ENCODE assay signal across 15 cellular contexts in the genomic region with DNA sequence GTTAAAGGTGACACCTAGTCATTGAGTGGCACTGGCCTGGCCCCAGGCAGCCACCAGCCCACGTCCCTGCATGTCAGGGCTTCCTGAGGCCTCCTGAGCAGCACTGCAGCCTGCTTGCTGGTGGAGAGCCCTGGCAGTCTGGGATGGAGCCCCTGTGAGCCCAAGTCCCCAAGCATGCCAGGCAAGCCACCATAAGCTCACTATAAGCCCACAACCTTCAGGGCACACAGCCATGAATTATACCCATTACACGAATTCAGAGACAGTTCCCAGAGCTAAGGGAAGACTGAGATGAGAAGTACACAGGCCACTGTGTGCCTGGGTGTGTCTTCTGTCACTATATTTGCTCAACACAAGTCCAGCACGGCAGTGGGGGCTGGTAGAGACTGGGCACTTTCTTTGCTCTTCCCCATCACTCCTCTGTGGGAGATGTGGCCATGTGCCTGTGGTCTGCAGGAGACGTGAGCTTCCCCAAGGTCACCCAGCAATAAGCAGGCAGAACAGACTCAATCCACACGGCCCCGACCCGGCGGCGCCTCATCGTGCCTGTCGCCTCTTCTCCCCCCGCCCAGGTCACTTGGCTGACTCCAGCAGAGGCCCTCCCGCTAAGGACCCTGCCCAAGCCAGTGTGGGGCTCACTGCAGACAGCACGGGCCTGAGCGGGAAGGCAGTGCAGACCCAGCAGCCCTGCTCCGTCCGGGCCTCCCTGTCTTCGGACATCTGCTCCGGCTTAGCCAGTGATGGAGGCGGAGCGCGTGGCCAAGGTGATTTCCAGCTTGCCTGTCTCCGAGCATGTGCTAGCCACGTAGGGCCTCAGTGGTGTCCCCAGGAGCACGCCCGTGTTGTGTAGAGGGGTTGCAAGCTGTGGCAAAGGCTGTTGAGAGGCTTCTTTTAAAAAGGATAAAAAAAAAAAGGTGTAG.
DNase-seq lines count a peak whose midpoint lies in the region; ATAC-seq and TF ChIP-seq lines count a peak whose summit lies in the region.
"Had no signal": no experiment of that assay in that cellular context is flagged by ENCODE, and none has a peak within 500 bp of the region (broad histone marks: within the 10 kb centered on the region; RNA-seq: fewer than 3 reads in every experiment).

No MANE protein-coding gene starts in this region.

- H4K20me1 ChIP-seq in DOHH2 (ENCODE audit: control insufficient read depth, insufficient read depth, low read depth, low read length), result no peaks in the 10 kb centered on the region
- peaks cover 2% of the 10 kb centered on the region for H4K20me1 ChIP-seq in H9 (ENCODE audit: control insufficient read depth, insufficient read depth, insufficient read length)

- H3K4me3 ChIP-seq in DOHH2 (ENCODE audit: low read length) (no peak overlapping the region), endodermal cell (ENCODE audit: low read length) (no peak overlapping the region)
- H3K4me3 ChIP-seq: lung had no signal

- H2AK5ac ChIP-seq in H9 (ENCODE audit: insufficient read length, low read length), result no peak overlapping the region

- H3K14ac ChIP-seq in H9 (ENCODE audit: insufficient read depth, low read length), result no peak overlapping the region

- ATAC-seq in HG02973 (IDR thresholded peaks at IDR 0.05; ENCODE audit: unreplicated experiment) (no peak), HG03469 (IDR thresholded peaks at IDR 0.05; ENCODE audit: unreplicated experiment) (no peak)
- ATAC-seq: natural killer cell, T-cell had no signal

- TF ChIP-seq CTCF in DOHH2 (IDR thresholded peaks at IDR 0.05; ENCODE audit: low read depth, low read length, poor library complexity, severe bottlenecking), result no peak
- no peak for TF ChIP-seq CTCF in H9 (conservative IDR thresholded peaks at IDR 0.05)
- no peak for TF ChIP-seq CTCF in endodermal cell (conservative IDR thresholded peaks at IDR 0.05)
- TF ChIP-seq CTCF in progenitor cell of endocrine pancreas (IDR thresholded peaks at IDR 0.05; ENCODE audit: unreplicated experiment), result no peak

- H3K27ac ChIP-seq in DOHH2 (ENCODE audit: low read depth, low read length) (peak overlapping the region; percentile 99), H9 (ENCODE audit: insufficient read length, low read depth, low read length) (no peak overlapping the region), endodermal cell (ENCODE audit: low read depth, low read length) (no peak overlapping the region)
- H3K27ac ChIP-seq: C4-2B had no signal

- no peak overlapping the region for H3K18ac ChIP-seq in H9 (ENCODE audit: insufficient read length, low read depth, low read length)

- H3K27me3 ChIP-seq in DOHH2 (ENCODE audit: control insufficient read depth, low read length) (no peaks in the 10 kb centered on the region), H9 (ENCODE audit: insufficient read depth, low read length) (no peaks in the 10 kb centered on the region), endodermal cell (ENCODE audit: control insufficient read depth, insufficient read depth, low read length, poor library complexity, severe bottlenecking) (no peaks in the 10 kb centered on the region)

- H3K79me2 ChIP-seq in DOHH2 (ENCODE audit: control insufficient read depth, low read length), result peaks cover 5% of the 10 kb centered on the region; the same call in 1 of the 2 replicates
- no peaks in the 10 kb centered on the region for H3K79me2 ChIP-seq in H9 (ENCODE audit: insufficient read depth, low read length)

- H3K9ac ChIP-seq in H9 (ENCODE audit: extremely low read depth, insufficient read length, low read length), result no peak overlapping the region
- H3K9ac ChIP-seq in endodermal cell (ENCODE audit: extremely low read depth, low read length, poor library complexity, severe bottlenecking), result no peak overlapping the region

- H4K91ac ChIP-seq in H9 (ENCODE audit: insufficient read length, low read depth, low read length), result no peak overlapping the region

- peaks cover 27% of the 10 kb centered on the region for H3F3A ChIP-seq in DOHH2 (ENCODE audit: control insufficient read depth, insufficient read depth)

- H3K27me3 Mint-ChIP-seq in H9 (ENCODE audit: low read depth) (no peaks in the 10 kb centered on the region), endodermal cell (ENCODE audit: insufficient read depth) (no peaks in the 10 kb centered on the region), progenitor cell of endocrine pancreas (no peaks in the 10 kb centered on the region)

- H2BK12ac ChIP-seq in H9 (ENCODE audit: insufficient read length, low read depth, low read length), result no peak overlapping the region

- no peak overlapping the region for H3K56ac ChIP-seq in H9 (ENCODE audit: insufficient read length, low read depth, low read length)

- peak overlapping the region; percentile 68 for H3K4me2 ChIP-seq in DOHH2 (ENCODE audit: low read length)
- no peak overlapping the region for H3K4me2 ChIP-seq in H9 (ENCODE audit: insufficient read depth, insufficient read length, low read length)

- no peak overlapping the region for H2BK120ac ChIP-seq in H9 (ENCODE audit: low read depth, low read length, poor library complexity, severe bottlenecking)

- H3K9me3 ChIP-seq in DOHH2 (ENCODE audit: control insufficient read depth, insufficient read depth, low read length), result no peaks in the 10 kb centered on the region
- H3K9me3 ChIP-seq in H9 (ENCODE audit: control insufficient read depth, low read depth, low read length), result no peaks in the 10 kb centered on the region
- no peaks in the 10 kb centered on the region for H3K9me3 ChIP-seq in endodermal cell (ENCODE audit: control insufficient read depth, low read length)

- DNase-seq in H9 (peak; percentile 24), endodermal cell (peak; percentile 46), progenitor cell of endocrine pancreas (ENCODE audit: low spot score, unreplicated experiment) (no peak), KG1 (lab: John Stamatoyannopoulos, UW) (no peak)
- DNase-seq: activated B cell treated with CpG ODN at 0.5 μM for 24 hours; activated naive CD4-positive, alpha-beta T cell treated with Interleukin-2 at 50 U/mL for 16 hours; effector CD4-positive, alpha-beta T cell; natural killer cell; NCI-H187 had no signal

- no CpG with 5 or more reads among the region's 26 CpGs for WGBS in H9 (ENCODE audit: extremely low coverage, insufficient read length, low lambda C conversion rate)
- 94% methylated on average over 20 to 26 of the region's 26 CpGs for WGBS in endodermal cell (ENCODE audit: insufficient coverage in 1 of 2, insufficient read length in 1 of 2), 2 experiments

- no peak overlapping the region for H3T11ph ChIP-seq in H9 (ENCODE audit: low read length)

- H3K23ac ChIP-seq in H9 (ENCODE audit: insufficient read length, low read depth, low read length), result no peak overlapping the region

- peaks cover 0 to 8% (median 7%) of the 10 kb centered on the region in 3 experiments; a peak in 5 of 7 replicates for H3K36me3 Mint-ChIP-seq in H9 (ENCODE audit: insufficient read depth in 1 of 3, low read depth in 3 of 3)
- H3K36me3 Mint-ChIP-seq in endodermal cell (ENCODE audit: low read depth), result no peaks in the 10 kb centered on the region
- peaks cover 10% of the 10 kb centered on the region for H3K36me3 Mint-ChIP-seq in progenitor cell of endocrine pancreas (ENCODE audit: insufficient read depth)
- H3K36me3 Mint-ChIP-seq: natural killer cell, T-cell had no signal

- H3K4me3 Mint-ChIP-seq in H9 (no peak overlapping the region), endodermal cell (no peak overlapping the region), progenitor cell of endocrine pancreas (ENCODE audit: low read depth) (no peak overlapping the region)
- H3K4me3 Mint-ChIP-seq: activated B cell treated with CpG ODN at 0.5 μM for 24 hours, natural killer cell, T-cell had no signal

- H3K9me2 ChIP-seq in DOHH2 (replicated peaks; ENCODE audit: control insufficient read depth, low read length), result no peaks in the 10 kb centered on the region

- H3K27ac Mint-ChIP-seq in H9 (peak overlapping the region in 1 of 3 experiments; percentile 64; a peak in 3 of 7 replicates), endodermal cell (no peak overlapping the region), progenitor cell of endocrine pancreas (peak overlapping the region; percentile 56)
- H3K27ac Mint-ChIP-seq: activated B cell treated with CpG ODN at 0.5 μM for 24 hours, natural killer cell had no signal

- H3K9me3 Mint-ChIP-seq in H9, result no peaks in the 10 kb centered on the region
- H3K9me3 Mint-ChIP-seq in endodermal cell, result no peaks in the 10 kb centered on the region
- no peaks in the 10 kb centered on the region for H3K9me3 Mint-ChIP-seq in progenitor cell of endocrine pancreas (ENCODE audit: low read depth)
- H3K9me3 Mint-ChIP-seq: activated B cell treated with CpG ODN at 0.5 μM for 24 hours, natural killer cell, T-cell had no signal

- no peaks in the 10 kb centered on the region for H3K79me1 ChIP-seq in H9 (ENCODE audit: insufficient read depth, low read depth, low read length, poor library complexity, severe bottlenecking)

- H3K4me1 Mint-ChIP-seq in H9 (peaks cover 3 to 15% of the 10 kb centered on the region in 2 experiments; a peak in 3 of 4 replicates), endodermal cell (peaks cover 1% of the 10 kb centered on the region), progenitor cell of endocrine pancreas (ENCODE audit: low read depth) (no peaks in the 10 kb centered on the region)

- no peak overlapping the region for H2BK5ac ChIP-seq in H9 (ENCODE audit: insufficient read length, low read length)

- no peak overlapping the region for H2AFZ ChIP-seq in H9 (ENCODE audit: low read length)

- no peak overlapping the region for H3K4ac ChIP-seq in H9 (ENCODE audit: low read depth, low read length)

- no peak overlapping the region for H4K8ac ChIP-seq in H9 (replicated peaks; ENCODE audit: insufficient read length, low read depth, low read length)

- no peaks in the 10 kb centered on the region for H3K23me2 ChIP-seq in H9 (ENCODE audit: insufficient read length, low read depth, low read length, poor library complexity, severe bottlenecking)

- H4K5ac ChIP-seq in H9 (ENCODE audit: insufficient read length, low read depth, low read length), result no peak overlapping the region

- H3K36me3 ChIP-seq in DOHH2 (ENCODE audit: control insufficient read depth, low read length) (peaks cover 46% of the 10 kb centered on the region), endodermal cell (ENCODE audit: control insufficient read depth, insufficient read depth, low read length) (no peaks in the 10 kb centered on the region)

- H2BK15ac ChIP-seq in H9 (ENCODE audit: low read depth, low read length), result no peak overlapping the region

- H3K4me1 ChIP-seq in DOHH2 (ENCODE audit: control insufficient read depth, low read length), result peaks cover 98% of the 10 kb centered on the region
- no peaks in the 10 kb centered on the region for H3K4me1 ChIP-seq in H9 (ENCODE audit: insufficient read depth, low read length)
- no peaks in the 10 kb centered on the region for H3K4me1 ChIP-seq in endodermal cell (ENCODE audit: control insufficient read depth, insufficient read depth, low read length)

- H2BK20ac ChIP-seq in H9 (ENCODE audit: low read depth, low read length, poor library complexity, severe bottlenecking), result no peak overlapping the region

Comparison
In these comparisons a context has a peak if more than half of its experiments do, and no peak if none do; other contexts are left out.
1. DNase-seq: peak in H9 (single experiment) and endodermal cell (single experiment); none in progenitor cell of endocrine pancreas (single experiment) and KG1 (single experiment).